ENCODE assay signal across 8 cellular contexts in the genomic region with DNA sequence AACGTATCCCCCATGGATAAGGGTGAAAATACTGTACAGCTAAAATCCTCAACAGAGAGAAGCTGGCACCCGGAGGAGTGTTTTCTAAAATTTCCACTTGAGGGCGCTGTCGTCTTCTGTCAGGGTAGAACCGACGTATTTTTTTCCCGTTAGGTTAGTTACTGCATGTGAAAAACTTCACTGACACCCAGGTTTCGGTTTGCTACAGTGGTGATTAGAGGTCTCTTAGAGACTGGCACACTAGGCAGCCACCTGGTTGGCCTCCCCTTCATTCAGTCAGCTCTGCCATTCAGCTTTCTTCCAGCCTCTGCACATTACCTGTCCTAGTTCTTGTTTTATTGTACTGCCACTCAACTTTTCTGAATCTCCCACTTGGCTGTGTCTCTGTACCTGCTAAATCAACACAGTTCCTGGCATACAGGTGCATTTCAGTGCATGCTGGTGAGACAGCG. TPM values are rescaled to one million over a fixed set of nuclear protein-coding genes. Genes with fewer than 3 reads are reported as not detected.
DNase-seq lines count a peak whose midpoint lies in the region; ATAC-seq, FAIRE-seq and TF ChIP-seq lines count a peak whose summit lies in the region.

No MANE protein-coding gene starts in this region.

- H3K36me3 ChIP-seq in BE2C (no peaks in the 10 kb centered on the region), right atrium auricular region (no peaks in the 10 kb centered on the region), small intestine (ENCODE audit: control insufficient read depth in 2 of 2, insufficient read depth in 2 of 2, low read length in 2 of 2) (no peaks in the 10 kb centered on the region)

- no peak overlapping the region for H3K27ac Mint-ChIP-seq in activated naive CD8-positive, alpha-beta T cell treated with anti-CD3 and anti-CD28 coated beads, Interleukin-2, amount 50 U/mL, for 24 hours

- H3K4me3 ChIP-seq in BE2C (ENCODE audit: low read depth, low read length) (no peak overlapping the region), right atrium auricular region (no peak overlapping the region), small intestine (ENCODE audit: low read depth in 1 of 2, low read length in 2 of 2) (no peak overlapping the region)

- 6 to 10% (median 6%) methylated on average over 9 of the region's 9 CpGs for WGBS in small intestine, 3 donors

- H3K9me3 ChIP-seq in BE2C (no peaks in the 10 kb centered on the region), right atrium auricular region (no peaks in the 10 kb centered on the region), small intestine (ENCODE audit: control insufficient read depth, low read depth) (no peaks in the 10 kb centered on the region)

- peak; percentile 63 for ATAC-seq in activated naive CD8-positive, alpha-beta T cell treated with anti-CD3 and anti-CD28 coated beads, Interleukin-2, amount 50 U/mL, for 24 hours
- ATAC-seq in HG02588 (IDR thresholded peaks at IDR 0.05; ENCODE audit: unreplicated experiment), result no peak

- FAIRE-seq in GM19239 (lab: Jason Lieb, UNC) (peak; percentile 37), small intestine (lab: Jason Lieb, UNC) (no peak)

- TF ChIP-seq CTCF in BE2C (IDR thresholded peaks at IDR 0.05; ENCODE audit: low read depth, low read length) (peak; percentile 61), LNCAP (IDR thresholded peaks at IDR 0.05) (peak; percentile 84), right atrium auricular region (IDR thresholded peaks at IDR 0.05) (peak; percentile 51 to 84)

- no peak overlapping the region for H3K27ac ChIP-seq in right atrium auricular region
- no peak overlapping the region for H3K27ac ChIP-seq in small intestine (ENCODE audit: low read depth in 1 of 2, low read length in 1 of 2)

- peaks cover 7% of the 10 kb centered on the region for H3K4me1 Mint-ChIP-seq in activated naive CD8-positive, alpha-beta T cell treated with anti-CD3 and anti-CD28 coated beads, Interleukin-2, amount 50 U/mL, for 24 hours

- H3K27me3 Mint-ChIP-seq in activated naive CD8-positive, alpha-beta T cell treated with anti-CD3 and anti-CD28 coated beads, Interleukin-2, amount 50 U/mL, for 24 hours, result peaks cover 3% of the 10 kb centered on the region

- H3K36me3 Mint-ChIP-seq in activated naive CD8-positive, alpha-beta T cell treated with anti-CD3 and anti-CD28 coated beads, Interleukin-2, amount 50 U/mL, for 24 hours (ENCODE audit: low read depth), result no peaks in the 10 kb centered on the region

- H3K9me3 Mint-ChIP-seq in activated naive CD8-positive, alpha-beta T cell treated with anti-CD3 and anti-CD28 coated beads, Interleukin-2, amount 50 U/mL, for 24 hours, result no peaks in the 10 kb centered on the region

- H3K4me1 ChIP-seq in BE2C, result no peaks in the 10 kb centered on the region
- no peaks in the 10 kb centered on the region for H3K4me1 ChIP-seq in right atrium auricular region
- no peaks in the 10 kb centered on the region for H3K4me1 ChIP-seq in small intestine (ENCODE audit: control insufficient read depth in 2 of 2, insufficient read depth in 1 of 2, low read depth in 1 of 2, low read length in 1 of 2)

- H3K4me3 Mint-ChIP-seq in activated naive CD8-positive, alpha-beta T cell treated with anti-CD3 and anti-CD28 coated beads, Interleukin-2, amount 50 U/mL, for 24 hours, result no peak overlapping the region

- H3K27me3 ChIP-seq in BE2C, result no peaks in the 10 kb centered on the region
- no peaks in the 10 kb centered on the region for H3K27me3 ChIP-seq in right atrium auricular region
- peaks cover 0 to 2% of the 10 kb centered on the region in 2 donors for H3K27me3 ChIP-seq in small intestine (ENCODE audit: control insufficient read depth in 2 of 2, insufficient read depth in 2 of 2, low read length in 2 of 2)

- peak; percentile 27 for DNase-seq in BE2C
- peak; percentile 37 for DNase-seq in GM19239 (ENCODE audit: insufficient read length, low spot score)
- peak; percentile 14 to 76 for DNase-seq in SW 1271 (lab: John Stamatoyannopoulos, UW)
- DNase-seq in activated naive CD8-positive, alpha-beta T cell treated with anti-CD3 and anti-CD28 coated beads, Interleukin-2, amount 50 U/mL, for 24 hours, result peak; percentile 64
- DNase-seq in right atrium auricular region (ENCODE audit: low spot score), result no peak
- peak; percentile 70 for DNase-seq in small intestine

RNA-seq across cellular contexts. Expression of gene CCK, which starts 18.4 kb away (rescaled TPM):
- polyA plus RNA-seq in BE2C (2012; ENCODE audit: insufficient read depth, insufficient read length, low read depth), result not detected
- total RNA-seq in right atrium auricular region, result not detected
- polyA plus RNA-seq in small intestine, result 10 to 100 TPM; 13.8 to 44.9 (median 32.0) TPM
